ENCODE assay signal across 1 cellular context in genomic region chr22:40329021-40329456, GRCh38.
TF ChIP-seq lines count a peak whose summit lies in the region.

No MANE protein-coding gene starts in this region.

TF ChIP-seq in K562, 482 proteins besides CTCF, POLR2A, EP300 and RAD21 (continued from another document and continues in another):
- TF ChIP-seq ZNF518B (CRISPR knock-in tag; IDR thresholded peaks at IDR 0.05) (no peak), HLTF (IDR thresholded peaks at IDR 0.05) (no peak), TEAD1 (CRISPR knock-in tag; IDR thresholded peaks at IDR 0.05) (peak in 1 of 2 experiments; percentile 62; a peak in 1 of 4 replicates), MED1 (CRISPR knock-in tag; IDR thresholded peaks at IDR 0.05; ENCODE audit: borderline replicate concordance) (no peak), TAL1 (IDR thresholded peaks at IDR 0.05) (peak; percentile 98), CTBP1 (IDR thresholded peaks at IDR 0.05; ENCODE audit: borderline replicate concordance) (peak; percentile 70; the same call in 1 of the 2 replicates), FUS (optimal IDR thresholded peaks at IDR 0.05; ENCODE audit: low read depth, low read length) (no peak), MTF1 (CRISPR knock-in tag; IDR thresholded peaks at IDR 0.05; ENCODE audit: borderline replicate concordance) (no peak), ZNF561 (CRISPR knock-in tag; conservative IDR thresholded peaks at IDR 0.05) (no peak), NBN (IDR thresholded peaks at IDR 0.05; ENCODE audit: low read depth) (0 out of 2 replicates have a peak, but pooled peaks have one; percentile 29), USF1 (CRISPR knock-in tag; IDR thresholded peaks at IDR 0.05) (no peak), FIP1L1 (IDR thresholded peaks at IDR 0.05; ENCODE audit: low read depth, low read length, poor library complexity, severe bottlenecking) (no peak), JUND (IDR thresholded peaks at IDR 0.05; ENCODE audit: borderline replicate concordance, low read depth, low read length) (peak; percentile 29; the same call in 1 of the 2 replicates), JUND (tag; IDR thresholded peaks at IDR 0.05; ENCODE audit: borderline replicate concordance, low read depth, low read length) (peak; percentile 32; the same call in 1 of the 3 replicates), ZKSCAN1 (IDR thresholded peaks at IDR 0.05; ENCODE audit: low read depth, low read length) (no peak), MEIS2 (IDR thresholded peaks at IDR 0.05; ENCODE audit: partially characterized antibody) (peak; percentile 59), ZNF644 (tag; IDR thresholded peaks at IDR 0.05; ENCODE audit: low read depth) (peak; percentile 84), ZFX (CRISPR knock-in tag; IDR thresholded peaks at IDR 0.05) (no peak), KLF13 (tag; IDR thresholded peaks at IDR 0.05; ENCODE audit: borderline replicate concordance, low read depth) (no peak), KHSRP (IDR thresholded peaks at IDR 0.05) (peak; percentile 64; the same call in 1 of the 2 replicates), PHB (CRISPR knock-in tag; IDR thresholded peaks at IDR 0.05) (no peak), GTF3C2 (IDR thresholded peaks at IDR 0.05; ENCODE audit: borderline replicate concordance, extremely low read depth, insufficient read length) (no peak), FOXJ3 (CRISPR knock-in tag; IDR thresholded peaks at IDR 0.05) (no peak), NCOA1 (IDR thresholded peaks at IDR 0.05; ENCODE audit: low read depth) (peak; percentile 49; the same call in 1 of the 2 replicates), ELK1 (CRISPR knock-in tag; IDR thresholded peaks at IDR 0.05) (no peak), HES1 (IDR thresholded peaks at IDR 0.05; ENCODE audit: low read depth) (peak; percentile 93), ZC3H11A (IDR thresholded peaks at IDR 0.05; ENCODE audit: low read depth, low read length) (no peak), ZBTB49 (CRISPR knock-in tag; IDR thresholded peaks at IDR 0.05; ENCODE audit: borderline replicate concordance) (no peak), ZFP36 (IDR thresholded peaks at IDR 0.05; ENCODE audit: low read depth, low read length, partially characterized antibody) (no peak), ZBTB12 (CRISPR knock-in tag; IDR thresholded peaks at IDR 0.05) (no peak), ZNF280A (IDR thresholded peaks at IDR 0.05; ENCODE audit: low read depth, partially characterized antibody) (no peak), SMAD4 (CRISPR knock-in tag; conservative IDR thresholded peaks at IDR 0.05) (peak; percentile 85), RNF2 (IDR thresholded peaks at IDR 0.05) (peak; percentile 66; the same call in 1 of the 2 replicates), ZNF274 (IDR thresholded peaks at IDR 0.05; ENCODE audit: borderline replicate concordance, low read depth, low read length) (peak; percentile 54; the same call in 1 of the 2 replicates), ZNF740 (CRISPR knock-in tag; IDR thresholded peaks at IDR 0.05) (no peak), ZNF740 (tag; IDR thresholded peaks at IDR 0.05) (no peak), ARNT (IDR thresholded peaks at IDR 0.05) (0 out of 4 replicates have a peak, but pooled peaks have one; percentile 29 to 64), BHLHE40 (IDR thresholded peaks at IDR 0.05; ENCODE audit: low read length) (no peak; the same call in 1 of the 2 replicates), SMAD3 (CRISPR knock-in tag; conservative IDR thresholded peaks at IDR 0.05) (peak; percentile 84), SETDB1 (IDR thresholded peaks at IDR 0.05; ENCODE audit: low read length) (no peak), MAFG (tag; conservative IDR thresholded peaks at IDR 0.05) (no peak), NCOA6 (IDR thresholded peaks at IDR 0.05) (no peak), THRB (CRISPR knock-in tag; conservative IDR thresholded peaks at IDR 0.05) (no peak), STAT6 (CRISPR knock-in tag; IDR thresholded peaks at IDR 0.05) (no peak)
